In genomic region chr7:101169110-101169837, GRCh38 we compare ENCODE assay signal across 1 cellular context.
A peak's percentile ranks its signal among the peaks of the same experiment; 100 is the strongest.
TF ChIP-seq lines count a peak whose summit lies in the region.

No MANE protein-coding gene starts in this region.

TF ChIP-seq in K562, 482 proteins besides CTCF, POLR2A, EP300 and RAD21 (continued from another document and continues in another):
- TF ChIP-seq THRA (IDR thresholded peaks at IDR 0.05) = no peak
- TF ChIP-seq HNRNPH1 (optimal IDR thresholded peaks at IDR 0.05; ENCODE audit: low read depth, low read length) = no peak
- no peak for TF ChIP-seq SAP30 (IDR thresholded peaks at IDR 0.05; ENCODE audit: borderline replicate concordance, insufficient read depth, low read depth, low read length, poor library complexity, severe bottlenecking)
- TF ChIP-seq ZNF699 (CRISPR knock-in tag; IDR thresholded peaks at IDR 0.05; ENCODE audit: insufficient replicate concordance) = no peak
- no peak for TF ChIP-seq TEAD2 (tag; IDR thresholded peaks at IDR 0.05)
- TF ChIP-seq ZBED1 (IDR thresholded peaks at IDR 0.05) = no peak
- no peak for TF ChIP-seq FIP1L1 (IDR thresholded peaks at IDR 0.05; ENCODE audit: low read depth, low read length, poor library complexity, severe bottlenecking)
- no peak for TF ChIP-seq ZNF224 (CRISPR knock-in tag; IDR thresholded peaks at IDR 0.05)
- no peak for TF ChIP-seq TFAM (CRISPR knock-in tag; conservative IDR thresholded peaks at IDR 0.05)
- TF ChIP-seq CTCFL (IDR thresholded peaks at IDR 0.05; ENCODE audit: borderline replicate concordance, insufficient read depth, low read depth, low read length, poor library complexity, severe bottlenecking) = no peak
- TF ChIP-seq GATAD2A (IDR thresholded peaks at IDR 0.05) = 0 out of 2 replicates have a peak, but pooled peaks have one; percentile 38
- TF ChIP-seq ETV1 (tag; conservative IDR thresholded peaks at IDR 0.05; ENCODE audit: low read depth) = no peak
- TF ChIP-seq HDAC2 (IDR thresholded peaks at IDR 0.05) = no peak
- no peak for TF ChIP-seq ZFX (CRISPR knock-in tag; IDR thresholded peaks at IDR 0.05)
- TF ChIP-seq TFE3 (CRISPR knock-in tag; IDR thresholded peaks at IDR 0.05) = no peak
- TF ChIP-seq ZNF436 (CRISPR knock-in tag; IDR thresholded peaks at IDR 0.05) = no peak
- no peak for TF ChIP-seq RBM14 (IDR thresholded peaks at IDR 0.05; ENCODE audit: borderline replicate concordance, insufficient read depth, low read depth, low read length)
- TF ChIP-seq SNRNP70 (optimal IDR thresholded peaks at IDR 0.05; ENCODE audit: low read depth, low read length) = no peak
- TF ChIP-seq CBX8 (IDR thresholded peaks at IDR 0.05; ENCODE audit: borderline replicate concordance, extremely low read depth, low read depth, low read length, poor library complexity, severe bottlenecking) = no peak
- no peak for TF ChIP-seq STAG1 (CRISPR knock-in tag; IDR thresholded peaks at IDR 0.05; ENCODE audit: borderline replicate concordance)
- TF ChIP-seq ZNF511 (CRISPR knock-in tag; IDR thresholded peaks at IDR 0.05) = peak; percentile 56; the same call in 1 of the 2 replicates
- TF ChIP-seq IRF1 (CRISPR knock-in tag; IDR thresholded peaks at IDR 0.05; ENCODE audit: borderline replicate concordance) = no peak
- TF ChIP-seq NRF1 (conservative IDR thresholded peaks at IDR 0.05 in 1 of 2, IDR thresholded peaks at IDR 0.05 in 1 of 2) = no peak
- TF ChIP-seq ZNF398 (CRISPR knock-in tag; IDR thresholded peaks at IDR 0.05) = no peak
- TF ChIP-seq ZBTB34 (CRISPR knock-in tag; IDR thresholded peaks at IDR 0.05) = no peak
- TF ChIP-seq TSC22D4 (tag; IDR thresholded peaks at IDR 0.05) = no peak
- no peak for TF ChIP-seq DDX20 (tag; IDR thresholded peaks at IDR 0.05; ENCODE audit: low read depth)
- no peak for TF ChIP-seq RBM25 (IDR thresholded peaks at IDR 0.05; ENCODE audit: low read depth, low read length, severe bottlenecking)
- TF ChIP-seq GTF2B (IDR thresholded peaks at IDR 0.05; ENCODE audit: extremely low read depth, insufficient read length) = no peak
- no peak for TF ChIP-seq ZNF551 (CRISPR knock-in tag; IDR thresholded peaks at IDR 0.05)
- TF ChIP-seq HCFC1 (IDR thresholded peaks at IDR 0.05; ENCODE audit: low read depth, low read length) = no peak
- TF ChIP-seq BRD9 (IDR thresholded peaks at IDR 0.05; ENCODE audit: low read depth, partially characterized antibody) = peak; percentile 17
- TF ChIP-seq RAD51 (IDR thresholded peaks at IDR 0.05; ENCODE audit: borderline replicate concordance, low read depth) = no peak
- no peak for TF ChIP-seq BMI1 (IDR thresholded peaks at IDR 0.05; ENCODE audit: low read length)
- no peak for TF ChIP-seq HNRNPLL (IDR thresholded peaks at IDR 0.05; ENCODE audit: low read depth, low read length, poor library complexity, severe bottlenecking)
- TF ChIP-seq TRIM28 (IDR thresholded peaks at IDR 0.05) = no peak
- TF ChIP-seq RHOXF2B (CRISPR knock-in tag; conservative IDR thresholded peaks at IDR 0.05) = no peak
- no peak for TF ChIP-seq MNT (conservative IDR thresholded peaks at IDR 0.05)
- TF ChIP-seq BRCA1 (IDR thresholded peaks at IDR 0.05) = no peak
- TF ChIP-seq BRCA1 (CRISPR knock-in tag; IDR thresholded peaks at IDR 0.05) = no peak
- TF ChIP-seq CGGBP1 (CRISPR knock-in tag; IDR thresholded peaks at IDR 0.05) = no peak
- TF ChIP-seq TAL1 (IDR thresholded peaks at IDR 0.05) = no peak
- TF ChIP-seq SRSF1 (IDR thresholded peaks at IDR 0.05; ENCODE audit: low read depth, low read length) = no peak
- TF ChIP-seq JUNB (CRISPR knock-in tag; conservative IDR thresholded peaks at IDR 0.05) = no peak
- TF ChIP-seq NFATC3 (IDR thresholded peaks at IDR 0.05) = no peak
- peak; percentile 35 for TF ChIP-seq CBFA2T3 (IDR thresholded peaks at IDR 0.05)
- no peak for TF ChIP-seq DLX4 (CRISPR knock-in tag; IDR thresholded peaks at IDR 0.05)
- no peak for TF ChIP-seq UBTF (IDR thresholded peaks at IDR 0.05; ENCODE audit: borderline replicate concordance in 1 of 2, low read depth in 2 of 2, low read length in 2 of 2)
- TF ChIP-seq SMARCC2 (IDR thresholded peaks at IDR 0.05; ENCODE audit: low read depth) = no peak
- peak; percentile 62 for TF ChIP-seq VEZF1 (CRISPR knock-in tag; IDR thresholded peaks at IDR 0.05)
- no peak for TF ChIP-seq CBX3 (IDR thresholded peaks at IDR 0.05; ENCODE audit: borderline replicate concordance in 1 of 2, low read length in 2 of 2)
- TF ChIP-seq MTA1 (IDR thresholded peaks at IDR 0.05; ENCODE audit: borderline replicate concordance) = no peak
